8 cellular contexts compared by ENCODE assay signal in genomic region chr18:741931-742512, GRCh38. TPM values are rescaled to one million over a fixed set of nuclear protein-coding genes. Genes with fewer than 3 reads are reported as not detected.
DNase-seq lines count a peak whose midpoint lies in the region; ATAC-seq and FAIRE-seq lines count a peak whose summit lies in the region.

No MANE protein-coding gene starts in this region.

- peak; percentile 80 for ATAC-seq in HG03432 (IDR thresholded peaks at IDR 0.05; ENCODE audit: unreplicated experiment)
- ATAC-seq in left lobe of liver, result peak; percentile 95
- no peak for ATAC-seq in GM21360 (IDR thresholded peaks at IDR 0.05; ENCODE audit: unreplicated experiment)

- in situ Hi-C loops in Caki2 (cut with HindIII; ENCODE audit: low pct_unique_long_range_greater_than_20kb, low sequenced_read_pairs), result loop anchor here (25.0 kb wide), 1 partner anchor 95 kb away; no protein-coding TSS in a partner anchor

- FAIRE-seq in GM19239 (lab: Jason Lieb, UNC) (peak; percentile 21), urothelium cell line (lab: Jason Lieb, UNC) (peak; percentile 95)

- DNase-seq in Caki2 (ENCODE audit: low read depth) (peak; percentile 21), GM19239 (ENCODE audit: insufficient read length, low spot score) (peak; percentile 35), NOMO-1 treated with DMSO at 0.1 percent for 48 hours (lab: John Stamatoyannopoulos, UW; ENCODE audit: unreplicated experiment) (peak; percentile 36), left lobe of liver (ENCODE audit: low spot score) (no peak), urothelium cell line (ENCODE audit: low spot score) (peak; percentile 68)
- peak; percentile 33 for DNase-seq in central memory CD4-positive, alpha-beta T cell

RNA-seq across cellular contexts. Expression of gene ENOSF1, which starts 29.6 kb away (rescaled TPM):
- 77.6 and 79.1 TPM in 2 replicates for total RNA-seq in Caki2 (2014; rRNA removed; shearing (Covaris generic); ENCODE audit: low replicate concordance)
- total RNA-seq in left lobe of liver, result 77.4 TPM
